1 cellular context compared by ENCODE assay signal in genomic region chr5:122584411-122585110, GRCh38.
TF ChIP-seq lines count a peak whose summit lies in the region.

No MANE protein-coding gene starts in this region.

TF ChIP-seq in H1, 55 proteins besides CTCF, POLR2A, EP300 and RAD21:
- TF ChIP-seq BRCA1 (IDR thresholded peaks at IDR 0.05; ENCODE audit: low read depth, low read length): no peak
- TF ChIP-seq SRF (IDR thresholded peaks at IDR 0.05; ENCODE audit: low read depth, low read length): no peak
- TF ChIP-seq, protein P1, sequence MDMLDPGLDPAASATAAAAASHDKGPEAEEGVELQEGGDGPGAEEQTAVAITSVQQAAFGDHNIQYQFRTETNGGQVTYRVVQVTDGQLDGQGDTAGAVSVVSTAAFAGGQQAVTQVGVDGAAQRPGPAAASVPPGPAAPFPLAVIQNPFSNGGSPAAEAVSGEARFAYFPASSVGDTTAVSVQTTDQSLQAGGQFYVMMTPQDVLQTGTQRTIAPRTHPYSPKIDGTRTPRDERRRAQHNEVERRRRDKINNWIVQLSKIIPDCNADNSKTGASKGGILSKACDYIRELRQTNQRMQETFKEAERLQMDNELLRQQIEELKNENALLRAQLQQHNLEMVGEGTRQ (IDR thresholded peaks at IDR 0.05; ENCODE audit: low read length): no peak
- TF ChIP-seq NRF1 (IDR thresholded peaks at IDR 0.05; ENCODE audit: low read depth, low read length): no peak
- no peak for TF ChIP-seq TBP (IDR thresholded peaks at IDR 0.05; ENCODE audit: low read depth, low read length)
- TF ChIP-seq BCL11A (IDR thresholded peaks at IDR 0.05; ENCODE audit: low read depth in 2 of 2, low read length in 2 of 2): no peak
- TF ChIP-seq BACH1 (IDR thresholded peaks at IDR 0.05; ENCODE audit: low read length): no peak
- no peak for TF ChIP-seq SP4 (IDR thresholded peaks at IDR 0.05; ENCODE audit: low read length)
- TF ChIP-seq POU5F1 (IDR thresholded peaks at IDR 0.05; ENCODE audit: low read depth, low read length): no peak
- no peak for TF ChIP-seq SUZ12 (IDR thresholded peaks at IDR 0.05; ENCODE audit: low read length)
- no peak for TF ChIP-seq EZH2 (IDR thresholded peaks at IDR 0.05; ENCODE audit: low read depth, low read length, severe bottlenecking)
- no peak for TF ChIP-seq RFX5 (IDR thresholded peaks at IDR 0.05; ENCODE audit: borderline replicate concordance, low read depth, low read length)
- no peak for TF ChIP-seq CBX5 (IDR thresholded peaks at IDR 0.05; ENCODE audit: low read depth, low read length)
- TF ChIP-seq, protein P2, sequence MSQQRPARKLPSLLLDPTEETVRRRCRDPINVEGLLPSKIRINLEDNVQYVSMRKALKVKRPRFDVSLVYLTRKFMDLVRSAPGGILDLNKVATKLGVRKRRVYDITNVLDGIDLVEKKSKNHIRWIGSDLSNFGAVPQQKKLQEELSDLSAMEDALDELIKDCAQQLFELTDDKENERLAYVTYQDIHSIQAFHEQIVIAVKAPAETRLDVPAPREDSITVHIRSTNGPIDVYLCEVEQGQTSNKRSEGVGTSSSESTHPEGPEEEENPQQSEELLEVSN (IDR thresholded peaks at IDR 0.05): no peak
- TF ChIP-seq SP2 (IDR thresholded peaks at IDR 0.05; ENCODE audit: low read length): no peak
